27 cellular contexts compared by ENCODE assay signal in the genomic region with DNA sequence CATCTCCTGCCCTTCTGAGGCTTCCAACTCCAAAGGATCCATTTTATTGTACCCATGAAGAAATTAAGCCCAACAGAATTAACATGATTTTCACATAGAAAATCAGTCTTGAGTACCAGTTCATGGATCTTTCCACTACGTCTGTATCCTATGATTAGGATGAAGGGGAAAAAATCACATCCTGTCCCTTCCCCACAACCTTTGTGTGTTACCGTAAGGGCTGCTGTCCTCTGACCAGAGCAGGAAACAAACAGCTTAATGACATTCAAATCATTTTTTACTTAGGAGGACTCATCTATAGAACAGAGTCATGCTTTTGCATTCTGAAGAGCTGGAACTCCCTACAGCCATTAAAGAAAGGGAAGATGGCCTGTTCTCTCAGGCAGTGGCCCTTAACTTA.
"Had no signal": no experiment of that assay in that cellular context is flagged by ENCODE, and none has a peak within 500 bp of the region (broad histone marks: within the 10 kb centered on the region; RNA-seq: fewer than 3 reads in every experiment).

No MANE protein-coding gene starts in this region.

- H3K27ac ChIP-seq: colonic mucosa, epithelial cell of prostate, lower lobe of right lung, ovary, psoas muscle, skin epidermis, spleen, tibial artery, upper lobe of left lung, uterus had no signal

- H3K36me3 Mint-ChIP-seq: naive B cell; natural killer cell treated with Interleukin-12 subunit alpha and Interleukin-12 subunit beta and Interleukin-15 and Interleukin-18, amount 100 ng/mL, for 72 hours; stimulated activated memory B cell treated with anti-CD40 and anti-IgM and Interleukin-4, amounts not matched to agents 10 μg/mL and 1 μg/mL and 100 μg/mL, for 72 hours had no signal

- H3K27ac Mint-ChIP-seq: dendritic cell treated with granulocyte-macrophage colony-stimulating factor and Interleukin-4, amounts not matched to agents 40 ng/mL and 50 ng/mL, for 4 days; naive B cell; natural killer cell treated with Interleukin-12 subunit alpha and Interleukin-12 subunit beta and Interleukin-15 and Interleukin-18, amount 100 ng/mL, for 72 hours; stimulated activated memory B cell treated with anti-CD40 and anti-IgM and Interleukin-4, amounts not matched to agents 10 μg/mL and 1 μg/mL and 100 μg/mL, for 72 hours had no signal

- ATAC-seq: esophagus mucosa; gastrocnemius medialis; left ventricle myocardium superior; lower lobe of right lung; natural killer cell treated with Interleukin-12 subunit alpha and Interleukin-12 subunit beta and Interleukin-15 and Interleukin-18, amount 100 ng/mL, for 72 hours; right cardiac atrium; stimulated activated memory B cell treated with anti-CD40 and anti-IgM and Interleukin-4, amounts not matched to agents 10 μg/mL and 1 μg/mL and 100 μg/mL, for 72 hours; stimulated activated naive CD8-positive, alpha-beta T cell treated with anti-CD3 and anti-CD28 coated beads, Interleukin-15, Interleukin-2, amounts not matched to agents 100 U/mL and 50 U/mL, for 24 hours had no signal

- H3K4me1 ChIP-seq: colonic mucosa, lower lobe of right lung, psoas muscle, spleen, upper lobe of left lung, uterus had no signal

- H3K27me3 Mint-ChIP-seq: dendritic cell treated with granulocyte-macrophage colony-stimulating factor and Interleukin-4, amounts not matched to agents 40 ng/mL and 50 ng/mL, for 4 days had no signal

- DNase-seq: colonic mucosa; effector memory CD4-positive, alpha-beta T cell; foreskin fibroblast; gastrocnemius medialis; head of caudate nucleus; left ventricle myocardium superior; lower lobe of right lung; naive B cell; occipital lobe; ovary; posterior cingulate gyrus; psoas muscle; right cardiac atrium; spleen; stimulated activated CD4-positive, alpha-beta T cell treated with anti-CD3 and anti-CD28 coated beads, Interleukin-4, amount 100 ng/mL, for 4 hours; stimulated activated naive CD8-positive, alpha-beta T cell treated with anti-CD3 and anti-CD28 coated beads, Interleukin-15, Interleukin-2, amounts not matched to agents 100 U/mL and 50 U/mL, for 24 hours; substantia nigra; testis; tibial artery; upper lobe of left lung; uterus had no signal

- H3K27me3 ChIP-seq: colonic mucosa, gastrocnemius medialis, ovary, testis, tibial artery, upper lobe of left lung, uterus had no signal

- H3K9me3 Mint-ChIP-seq: dendritic cell treated with granulocyte-macrophage colony-stimulating factor and Interleukin-4, amounts not matched to agents 40 ng/mL and 50 ng/mL, for 4 days; natural killer cell treated with Interleukin-12 subunit alpha and Interleukin-12 subunit beta and Interleukin-15 and Interleukin-18, amount 100 ng/mL, for 72 hours; stimulated activated memory B cell treated with anti-CD40 and anti-IgM and Interleukin-4, amounts not matched to agents 10 μg/mL and 1 μg/mL and 100 μg/mL, for 72 hours had no signal

- H3K4me3 ChIP-seq: colonic mucosa, gastrocnemius medialis, lower lobe of right lung, ovary, psoas muscle, skin epidermis, spleen, testis, tibial artery, upper lobe of left lung, uterus had no signal

- H3K4me1 Mint-ChIP-seq: naive B cell; stimulated activated memory B cell treated with anti-CD40 and anti-IgM and Interleukin-4, amounts not matched to agents 10 μg/mL and 1 μg/mL and 100 μg/mL, for 72 hours had no signal

- H3K36me3 ChIP-seq: colonic mucosa, gastrocnemius medialis, lower lobe of right lung, ovary, spleen, tibial artery, upper lobe of left lung, uterus had no signal

- H3K4me3 Mint-ChIP-seq: dendritic cell treated with granulocyte-macrophage colony-stimulating factor and Interleukin-4, amounts not matched to agents 40 ng/mL and 50 ng/mL, for 4 days; naive B cell; natural killer cell treated with Interleukin-12 subunit alpha and Interleukin-12 subunit beta and Interleukin-15 and Interleukin-18, amount 100 ng/mL, for 72 hours; stimulated activated memory B cell treated with anti-CD40 and anti-IgM and Interleukin-4, amounts not matched to agents 10 μg/mL and 1 μg/mL and 100 μg/mL, for 72 hours had no signal

- H3K9me3 ChIP-seq: colonic mucosa, gastrocnemius medialis, lower lobe of right lung, ovary, psoas muscle, spleen, testis, tibial artery, upper lobe of left lung, uterus had no signal
